In the genomic region with DNA sequence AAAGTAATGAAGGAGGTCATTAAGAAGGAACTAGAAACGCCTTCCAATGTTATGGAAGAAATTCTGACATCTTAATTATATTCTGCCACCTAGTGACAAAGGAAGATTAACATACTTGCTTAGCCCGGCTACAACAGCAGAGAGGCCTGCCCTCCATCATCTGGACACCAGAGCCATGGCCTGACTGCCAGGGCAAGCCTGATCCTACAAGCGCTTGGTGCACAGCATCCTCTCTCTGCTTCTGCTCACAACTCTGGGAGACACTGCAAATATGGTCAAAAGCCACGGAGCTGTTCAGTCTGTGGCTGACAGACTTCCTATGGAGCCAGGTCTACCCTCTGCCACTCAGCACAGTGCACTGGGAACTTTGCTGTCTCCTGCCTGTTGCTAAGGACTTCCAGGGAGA, we compare ENCODE assay signal across 8 cellular contexts.
DNase-seq lines count a peak whose midpoint lies in the region; ATAC-seq and TF ChIP-seq lines count a peak whose summit lies in the region.

No MANE protein-coding gene starts in this region.

- peak; percentile 53 for ATAC-seq in CD4-positive, CD25-positive, alpha-beta regulatory T cell (ENCODE audit: low read depth in 2 of 2)
- ATAC-seq in GM18511 (IDR thresholded peaks at IDR 0.05; ENCODE audit: unreplicated experiment) (peak; percentile 88), HG03095 (IDR thresholded peaks at IDR 0.05; ENCODE audit: unreplicated experiment) (peak; percentile 69)

- no peaks in the 10 kb centered on the region for H3K36me3 Mint-ChIP-seq in CD4-positive, CD25-positive, alpha-beta regulatory T cell

- H3K27me3 ChIP-seq in CD4-positive, CD25-positive, alpha-beta regulatory T cell (ENCODE audit: control insufficient read depth, insufficient read depth, low read length) = no peaks in the 10 kb centered on the region
- no peaks in the 10 kb centered on the region for H3K27me3 ChIP-seq in adrenal gland
- H3K27me3 ChIP-seq in cardiac muscle cell = no peaks in the 10 kb centered on the region

- H3K9me3 ChIP-seq in CD4-positive, CD25-positive, alpha-beta regulatory T cell (ENCODE audit: control insufficient read depth in 2 of 2, low read length in 2 of 2) = no peaks in the 10 kb centered on the region
- no peaks in the 10 kb centered on the region for H3K9me3 ChIP-seq in adrenal gland (replicated peaks in 1 of 3)
- no peaks in the 10 kb centered on the region for H3K9me3 ChIP-seq in cardiac muscle cell (ENCODE audit: low read depth)

- peak in 2 of 3 donors; percentile 37 to 59 for DNase-seq in CD4-positive, CD25-positive, alpha-beta regulatory T cell
- DNase-seq in NCI-H460 (ENCODE audit: extremely low read depth, low read depth) = peak; percentile 75
- peak; percentile 62 to 86 (median 72) for DNase-seq in adrenal gland
- peak; percentile 82 to 88 for DNase-seq in cardiac muscle cell (ENCODE audit: low read depth in 1 of 2, low spot score in 1 of 2)
- DNase-seq in pons (ENCODE audit: low spot score) = peak; percentile 90
- no peak for DNase-seq in NCI-H1048 (lab: John Stamatoyannopoulos, UW)

- TF ChIP-seq POLR2A in adrenal gland (IDR thresholded peaks at IDR 0.05) = no peak

- peaks cover 10% of the 10 kb centered on the region for H3K27me3 Mint-ChIP-seq in CD4-positive, CD25-positive, alpha-beta regulatory T cell

- H3K27ac Mint-ChIP-seq in CD4-positive, CD25-positive, alpha-beta regulatory T cell = no peak overlapping the region

- no peaks in the 10 kb centered on the region for H3K4me1 ChIP-seq in CD4-positive, CD25-positive, alpha-beta regulatory T cell (ENCODE audit: control insufficient read depth, insufficient read depth, low read length, poor library complexity, severe bottlenecking)
- H3K4me1 ChIP-seq in adrenal gland (replicated peaks in 1 of 2) = no peaks in the 10 kb centered on the region
- H3K4me1 ChIP-seq in cardiac muscle cell (ENCODE audit: low read depth) = no peaks in the 10 kb centered on the region

- no peak overlapping the region for H3K27ac ChIP-seq in CD4-positive, CD25-positive, alpha-beta regulatory T cell (ENCODE audit: insufficient read depth, low read length, poor library complexity, severe bottlenecking)
- peak overlapping the region in 1 of 5 donors; percentile 40 for H3K27ac ChIP-seq in adrenal gland
- H3K27ac ChIP-seq in cardiac muscle cell = no peak overlapping the region

- WGBS in adrenal gland, 4 donors = 0 to 16% (median 8%) methylated on average over 4 of the region's 4 CpGs

- H3K4me3 Mint-ChIP-seq in CD4-positive, CD25-positive, alpha-beta regulatory T cell = no peak overlapping the region

- peaks cover 0 to 13% (median 6%) of the 10 kb centered on the region in 4 donors for H3K4me1 Mint-ChIP-seq in CD4-positive, CD25-positive, alpha-beta regulatory T cell

- H3K36me3 ChIP-seq in CD4-positive, CD25-positive, alpha-beta regulatory T cell (ENCODE audit: control insufficient read depth, insufficient read depth, low read length) = no peaks in the 10 kb centered on the region
- H3K36me3 ChIP-seq in adrenal gland (replicated peaks in 1 of 2) = no peaks in the 10 kb centered on the region
- H3K36me3 ChIP-seq in cardiac muscle cell = no peaks in the 10 kb centered on the region

- H3K9me3 Mint-ChIP-seq in CD4-positive, CD25-positive, alpha-beta regulatory T cell = no peaks in the 10 kb centered on the region

- TF ChIP-seq CTCF in adrenal gland (IDR thresholded peaks at IDR 0.05) (peak; percentile 8 to 75 (median 58)), cardiac muscle cell (IDR thresholded peaks at IDR 0.05; ENCODE audit: low read depth, low read length) (peak; percentile 50)

- intact Hi-C loops in adrenal gland (cut with DNase I) = loop anchor here (5.0 to 10.0 kb wide), 2 partner anchors 230 to 292 kb away; a partner anchor contains a TSS

- no peak overlapping the region for H3K4me3 ChIP-seq in CD4-positive, CD25-positive, alpha-beta regulatory T cell (ENCODE audit: low read depth, low read length)
- H3K4me3 ChIP-seq in adrenal gland (no peak overlapping the region), cardiac muscle cell (no peak overlapping the region)
